25 cellular contexts compared by ENCODE assay signal in the genomic region with DNA sequence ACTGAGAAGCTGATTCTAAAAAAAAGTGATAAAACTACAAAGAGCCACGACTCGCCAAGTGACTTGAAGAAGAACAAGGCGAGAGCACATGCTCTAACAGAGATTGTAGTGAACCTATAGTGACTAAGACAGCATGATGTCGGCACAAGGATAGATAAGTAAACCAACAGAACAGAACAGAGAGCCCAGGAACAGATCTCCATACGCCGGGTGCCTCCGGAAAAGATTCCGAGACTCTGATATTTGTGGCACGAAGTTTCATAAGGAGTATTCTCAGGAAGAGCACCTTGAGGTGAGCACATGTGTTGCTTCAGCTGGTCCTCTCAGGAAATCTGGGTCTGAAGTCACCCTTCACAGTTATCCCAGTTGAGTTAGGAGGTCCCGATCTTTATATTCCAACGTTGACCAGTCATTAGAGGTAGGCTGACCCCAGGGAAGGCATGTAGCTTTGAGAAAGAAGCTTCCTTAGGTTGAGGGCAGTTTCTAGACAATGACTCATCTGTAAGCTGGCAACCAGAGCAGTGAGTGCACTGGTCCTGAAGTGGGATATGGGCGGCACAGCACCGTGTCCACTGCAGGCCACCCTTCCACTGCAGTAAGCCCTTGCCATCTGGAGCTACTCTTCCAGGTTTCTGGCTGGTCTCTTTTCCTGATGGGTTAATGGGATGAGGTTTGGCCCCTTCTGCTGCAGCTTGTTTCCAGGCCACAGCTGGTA. TPM values are rescaled to one million over a fixed set of nuclear protein-coding genes. Genes with fewer than 3 reads are reported as not detected.
DNase-seq lines count a peak whose midpoint lies in the region; ATAC-seq, FAIRE-seq and TF ChIP-seq lines count a peak whose summit lies in the region.
"Had no signal": no experiment of that assay in that cellular context is flagged by ENCODE, and none has a peak within 500 bp of the region (broad histone marks: within the 10 kb centered on the region; RNA-seq: fewer than 3 reads in every experiment).

No MANE protein-coding gene starts in this region.

- H3K9ac ChIP-seq in H1 (replicated peaks in 1 of 4; ENCODE audit: extremely low read depth in 1 of 4, low read depth in 3 of 4, low read length in 3 of 4) (no peak overlapping the region), trophoblast cell (ENCODE audit: low read length) (no peak overlapping the region), neural progenitor cell (no peak overlapping the region)
- H3K9ac ChIP-seq: BLaER1 treated with 17β-estradiol and CSF1 and Interleukin-3, amounts not matched to agents 10 nM and 100 nM had no signal

- no peak for TF ChIP-seq EP300 in H1 (IDR thresholded peaks at IDR 0.05; ENCODE audit: borderline replicate concordance in 1 of 2, low read depth in 2 of 2, low read length in 2 of 2)

- intact Hi-C loops in activated CD4-positive, alpha-beta T cell treated with anti-CD3 and anti-CD28 coated beads for 36 hours (cut with DNase I, micrococcal nuclease): no loop called here

- WGBS in H1 (ENCODE audit: extremely low coverage in 1 of 2, insufficient coverage in 1 of 2, insufficient read length in 1 of 2, insufficient replicate concordance in 2 of 2, low coverage in 1 of 2, low lambda C conversion rate in 2 of 2, missing lambda C conversion rate in 1 of 2), 2 experiments: 87% methylated on average over 13 of the region's 13 CpGs; no CpG with 5 or more reads in 1 of the 2 experiments
- WGBS in trophoblast cell (ENCODE audit: extremely low coverage, insufficient coverage, insufficient read length): no CpG with 5 or more reads among the region's 13 CpGs

- H4K91ac ChIP-seq in H1 (replicated peaks; ENCODE audit: insufficient read length, low read length) (no peak overlapping the region), trophoblast cell (ENCODE audit: low read depth, low read length) (no peak overlapping the region)

- no peak overlapping the region for H2BK120ac ChIP-seq in H1 (replicated peaks; ENCODE audit: low read depth, low read length)
- no peak overlapping the region for H2BK120ac ChIP-seq in trophoblast cell (ENCODE audit: insufficient read depth, low read length, poor library complexity)

- H4K20me1 ChIP-seq in H1 (replicated peaks in 1 of 2; ENCODE audit: control insufficient read depth in 1 of 2, insufficient read depth in 2 of 2, low read length in 2 of 2) (no peaks in the 10 kb centered on the region), neural progenitor cell (ENCODE audit: low read depth) (no peaks in the 10 kb centered on the region)
- H4K20me1 ChIP-seq: BLaER1 treated with 17β-estradiol and CSF1 and Interleukin-3, amounts not matched to agents 10 nM and 100 nM had no signal

- H3K36me3 Mint-ChIP-seq in activated CD4-positive, alpha-beta T cell treated with anti-CD3 and anti-CD28 coated beads for 36 hours (ENCODE audit: low read depth): no peaks in the 10 kb centered on the region
- H3K36me3 Mint-ChIP-seq in WTC11: no peaks in the 10 kb centered on the region
- H3K36me3 Mint-ChIP-seq in neural progenitor cell: no peaks in the 10 kb centered on the region

- H3K4me1 Mint-ChIP-seq in activated CD4-positive, alpha-beta T cell treated with anti-CD3 and anti-CD28 coated beads for 36 hours: peaks cover 3% of the 10 kb centered on the region
- H3K4me1 Mint-ChIP-seq in WTC11 (peaks cover 10% of the 10 kb centered on the region), neural progenitor cell (no peaks in the 10 kb centered on the region)

- H3K23ac ChIP-seq in H1 (ENCODE audit: insufficient read length): no peak overlapping the region
- H3K23ac ChIP-seq in trophoblast cell (ENCODE audit: low read length): no peak overlapping the region

- H3K27me3 Mint-ChIP-seq in activated CD4-positive, alpha-beta T cell treated with anti-CD3 and anti-CD28 coated beads for 36 hours: peaks cover 1% of the 10 kb centered on the region
- H3K27me3 Mint-ChIP-seq in WTC11 (ENCODE audit: low read depth): peaks cover 15% of the 10 kb centered on the region
- peaks cover 3% of the 10 kb centered on the region for H3K27me3 Mint-ChIP-seq in neural progenitor cell (ENCODE audit: insufficient read depth, low read depth)

- no peak overlapping the region for H2BK12ac ChIP-seq in H1 (ENCODE audit: low read depth, low read length)
- no peak overlapping the region for H2BK12ac ChIP-seq in trophoblast cell (ENCODE audit: low read length)

- no peak overlapping the region for H3K4me3 Mint-ChIP-seq in activated CD4-positive, alpha-beta T cell treated with anti-CD3 and anti-CD28 coated beads for 36 hours
- H3K4me3 Mint-ChIP-seq in WTC11: no peak overlapping the region
- H3K4me3 Mint-ChIP-seq in neural progenitor cell: no peak overlapping the region
- H3K4me3 Mint-ChIP-seq: CD4-positive, alpha-beta T cell had no signal

- H3K4me3 ChIP-seq in MG63: no peak overlapping the region
- no peak overlapping the region for H3K4me3 ChIP-seq in H1 (ENCODE audit: extremely low read depth in 1 of 4, insufficient read depth in 2 of 4, low read depth in 3 of 4, low read length in 4 of 4)
- no peak overlapping the region for H3K4me3 ChIP-seq in trophoblast cell (ENCODE audit: low read depth, low read length)
- H3K4me3 ChIP-seq in neural progenitor cell: no peak overlapping the region
- H3K4me3 ChIP-seq: BLaER1 treated with 17β-estradiol and CSF1 and Interleukin-3, amounts not matched to agents 10 nM and 100 nM had no signal

- H3K9me3 ChIP-seq in MG63: peaks cover 12% of the 10 kb centered on the region
- H3K9me3 ChIP-seq in H1 (ENCODE audit: insufficient read depth in 2 of 2, low read depth in 1 of 2, low read length in 1 of 2): 0 out of 4 replicates have a peak, but pooled peaks cover 0 to 2% of the 10 kb centered on the region in 2 experiments
- peaks cover 2% of the 10 kb centered on the region for H3K9me3 ChIP-seq in trophoblast cell (ENCODE audit: insufficient read depth, low read depth, low read length)
- H3K9me3 ChIP-seq in neural progenitor cell (ENCODE audit: low read depth): no peaks in the 10 kb centered on the region

- no peak for TF ChIP-seq RAD21 in H1 (IDR thresholded peaks at IDR 0.05 in 1 of 2, conservative IDR thresholded peaks at IDR 0.05 in 1 of 2; ENCODE audit: low read depth in 2 of 2, low read length in 2 of 2)

- no peak overlapping the region for H3K14ac ChIP-seq in H1 (ENCODE audit: insufficient read length)
- H3K14ac ChIP-seq in trophoblast cell (ENCODE audit: low read length): no peak overlapping the region

- H2BK5ac ChIP-seq in H1 (ENCODE audit: low read depth, low read length): no peak overlapping the region
- no peak overlapping the region for H2BK5ac ChIP-seq in trophoblast cell (ENCODE audit: low read depth, low read length, poor library complexity)

- H3K9me3 Mint-ChIP-seq in activated CD4-positive, alpha-beta T cell treated with anti-CD3 and anti-CD28 coated beads for 36 hours (ENCODE audit: low read depth): peaks cover 2% of the 10 kb centered on the region
- peaks cover 23% of the 10 kb centered on the region for H3K9me3 Mint-ChIP-seq in WTC11
- peaks cover 3% of the 10 kb centered on the region for H3K9me3 Mint-ChIP-seq in neural progenitor cell
- H3K9me3 Mint-ChIP-seq: CD4-positive, alpha-beta T cell had no signal

- no peaks in the 10 kb centered on the region for H3K27me3 ChIP-seq in MG63
- H3K27me3 ChIP-seq in H1 (replicated peaks in 1 of 4; ENCODE audit: control insufficient read depth in 3 of 4, extremely low read depth in 1 of 4, insufficient read depth in 3 of 4, low read length in 3 of 4): no peaks in the 10 kb centered on the region
- H3K27me3 ChIP-seq in trophoblast cell (ENCODE audit: insufficient read depth, low read length): no peaks in the 10 kb centered on the region
- no peaks in the 10 kb centered on the region for H3K27me3 ChIP-seq in neural progenitor cell
- H3K27me3 ChIP-seq: BLaER1 treated with 17β-estradiol and CSF1 and Interleukin-3, amounts not matched to agents 10 nM and 100 nM had no signal

- H3K79me1 ChIP-seq in H1 (ENCODE audit: low read depth, low read length) (no peaks in the 10 kb centered on the region), trophoblast cell (ENCODE audit: low read length) (no peaks in the 10 kb centered on the region)

- H3K36me3 ChIP-seq in MG63 (no peaks in the 10 kb centered on the region), H1 (ENCODE audit: control insufficient read depth in 2 of 4, insufficient read depth in 4 of 4, low read length in 3 of 4) (no peaks in the 10 kb centered on the region), trophoblast cell (ENCODE audit: control insufficient read depth in 1 of 2, insufficient read depth in 2 of 2, low read length in 2 of 2) (no peaks in the 10 kb centered on the region), neural progenitor cell (no peaks in the 10 kb centered on the region)
- H3K36me3 ChIP-seq: BLaER1 treated with 17β-estradiol and CSF1 and Interleukin-3, amounts not matched to agents 10 nM and 100 nM had no signal

- no peak for ATAC-seq in activated CD4-positive, alpha-beta T cell treated with anti-CD3 and anti-CD28 coated beads for 36 hours
- ATAC-seq in WTC11: no peak
- ATAC-seq: HCT116 had no signal

- no peak overlapping the region for H2AFZ ChIP-seq in H1 (ENCODE audit: low read length)
- H2AFZ ChIP-seq in trophoblast cell (ENCODE audit: insufficient read depth, low read length, poor library complexity): no peak overlapping the region
- H2AFZ ChIP-seq in neural progenitor cell (replicated peaks): no peak overlapping the region

- H3K4ac ChIP-seq in H1 (replicated peaks; ENCODE audit: insufficient read length, low read depth, low read length) (no peak overlapping the region), trophoblast cell (ENCODE audit: low read depth, low read length) (no peak overlapping the region)

- H3K4me1 ChIP-seq in H1 (replicated peaks in 1 of 4; ENCODE audit: control insufficient read depth in 3 of 4, insufficient read depth in 4 of 4, low read length in 3 of 4): no peaks in the 10 kb centered on the region
- H3K4me1 ChIP-seq in trophoblast cell (ENCODE audit: control insufficient read depth in 1 of 2, insufficient read depth in 2 of 2, low read length in 2 of 2): peaks cover 0 to 2% of the 10 kb centered on the region in 2 experiments
- no peaks in the 10 kb centered on the region for H3K4me1 ChIP-seq in neural progenitor cell

- no peak overlapping the region for H2BK20ac ChIP-seq in H1 (ENCODE audit: low read length)

- H4K12ac ChIP-seq in trophoblast cell (ENCODE audit: low read depth, low read length): no peak overlapping the region

- POLR2A ChIA-PET in H1 (lab: Charles Lee; ENCODE audit: partially characterized antibody): interaction anchor here (1.2 kb wide), 1 partner anchor 14 kb away, joined by 4 read pairs; no protein-coding TSS in a partner anchor
- POLR2A ChIA-PET in activated CD4-positive, alpha-beta T cell treated with anti-CD3 and anti-CD28 coated beads for 36 hours (lab: Charles Lee): no interaction called here
- POLR2A ChIA-PET in WTC11 (lab: Charles Lee): no interaction called here

- no peak overlapping the region for H4K5ac ChIP-seq in H1 (ENCODE audit: insufficient read length, low read depth, low read length)

- H3K27ac ChIP-seq in H1 (ENCODE audit: low read depth, low read length): no peak overlapping the region
- no peak overlapping the region for H3K27ac ChIP-seq in trophoblast cell (ENCODE audit: low read depth, low read length)
- H3K27ac ChIP-seq in neural progenitor cell: no peak overlapping the region
- H3K27ac ChIP-seq: BLaER1 treated with 17β-estradiol and CSF1 and Interleukin-3, amounts not matched to agents 10 nM and 100 nM had no signal

- no peak overlapping the region for H3K18ac ChIP-seq in H1 (ENCODE audit: extremely low read depth, low read length)
- no peak overlapping the region for H3K18ac ChIP-seq in trophoblast cell (ENCODE audit: low read length)

- H2AK5ac ChIP-seq in H1 (ENCODE audit: low read depth, low read length) (no peak overlapping the region), trophoblast cell (ENCODE audit: low read length) (no peak overlapping the region)

- TF ChIP-seq CTCF in H1 (IDR thresholded peaks at IDR 0.05; ENCODE audit: control extremely low read depth in 1 of 3, insufficient read depth in 1 of 3, low read depth in 1 of 3, low read length in 3 of 3) (no peak), WTC11 (IDR thresholded peaks at IDR 0.05) (no peak), neural progenitor cell (IDR thresholded peaks at IDR 0.05) (no peak)

- no peak for TF ChIP-seq POLR2A in H1 (IDR thresholded peaks at IDR 0.05; ENCODE audit: control extremely low read depth in 1 of 2, low read depth in 2 of 2, low read length in 2 of 2)

- peak; percentile 23 for DNase-seq in EH (ENCODE audit: low read depth)
- peak; percentile 58 for DNase-seq in MG63
- DNase-seq in H1 (ENCODE audit: low read depth in 1 of 2, low spot score in 2 of 2): no peak
- peak; percentile 76 to 82 for DNase-seq in trophoblast cell
- DNase-seq in activated CD4-positive, alpha-beta T cell treated with anti-CD3 and anti-CD28 coated beads for 36 hours: no peak
- no peak for DNase-seq in WTC11 (ENCODE audit: low spot score)
- no peak for DNase-seq in neural progenitor cell (ENCODE audit: low spot score)
- DNase-seq: AML-193; CD4-positive, alpha-beta T cell; COR-L47; DMS53; Karpas-422; MM.1S; NCI-H2029; NCI-H446; NCI-H524 treated with DMSO at 0.1 percent for 48 hours; NCI-H774; RPMI8226; SHP77 had no signal

- H4K8ac ChIP-seq in H1 (ENCODE audit: extremely low read depth, insufficient read depth, low read length) (peak overlapping the region; percentile 14; the same call in 1 of the 2 replicates), trophoblast cell (ENCODE audit: low read depth, low read length) (no peak overlapping the region)

- H3K79me2 ChIP-seq in H1 (ENCODE audit: control insufficient read depth in 1 of 2, insufficient read depth in 2 of 2, low read length in 2 of 2): no peaks in the 10 kb centered on the region
- H3K79me2 ChIP-seq in trophoblast cell (ENCODE audit: control insufficient read depth, insufficient read depth, low read length, poor library complexity): no peaks in the 10 kb centered on the region
- H3K79me2 ChIP-seq in neural progenitor cell (ENCODE audit: low read depth): no peaks in the 10 kb centered on the region

- CTCF ChIA-PET in H1 (lab: Charles Lee; ENCODE audit: partially characterized antibody): interaction anchor here (1.9 kb wide), 1 partner anchor 9 kb away, joined by 4 read pairs; no protein-coding TSS in a partner anchor
- CTCF ChIA-PET in activated CD4-positive, alpha-beta T cell treated with anti-CD3 and anti-CD28 coated beads for 36 hours (lab: Charles Lee): no interaction called here
- CTCF ChIA-PET in WTC11 (lab: Charles Lee): no interaction called here

- H3K4me2 ChIP-seq in H1 (ENCODE audit: insufficient read depth in 1 of 2, low read depth in 2 of 2, low read length in 2 of 2) (no peak overlapping the region), trophoblast cell (ENCODE audit: low read length) (no peak overlapping the region), neural progenitor cell (no peak overlapping the region)
- H3K4me2 ChIP-seq: BLaER1 treated with 17β-estradiol and CSF1 and Interleukin-3, amounts not matched to agents 10 nM and 100 nM had no signal

- H3K27ac Mint-ChIP-seq in activated CD4-positive, alpha-beta T cell treated with anti-CD3 and anti-CD28 coated beads for 36 hours: no peak overlapping the region
- H3K27ac Mint-ChIP-seq in WTC11 (no peak overlapping the region), neural progenitor cell (no peak overlapping the region)
- H3K27ac Mint-ChIP-seq: CD4-positive, alpha-beta T cell had no signal

- H3F3A ChIP-seq in neural progenitor cell (ENCODE audit: low read depth): no peaks in the 10 kb centered on the region

- H3K23me2 ChIP-seq in H1 (ENCODE audit: low read depth, low read length): no peaks in the 10 kb centered on the region; the same call in 1 of the 2 replicates

- FAIRE-seq in H1 (lab: Jason Lieb, UNC): no peak
- FAIRE-seq: A204.1, GM12892 had no signal

- no peak overlapping the region for H2BK15ac ChIP-seq in H1 (ENCODE audit: low read length)

- H3K56ac ChIP-seq in H1 (replicated peaks; ENCODE audit: insufficient read length, low read depth, low read length): no peak overlapping the region

RNA-seq across cellular contexts. Expression of a gene that starts 13.6 kb away (rescaled TPM):
- 10.0 and 34.1 TPM in 2 replicates for total RNA-seq in MG63 (2014; rRNA removed; shearing (Covaris generic); ENCODE audit: low replicate concordance)
- total RNA-seq in H1 (2021; fragmentation: NEBNext Ultra II Directional; extraction: Animal tissue kit (Norgen Biotek cat#: 25700)): 11.0 and 12.6 TPM in 2 replicates
- 4.2 and 8.1 TPM in 2 replicates for polyA plus RNA-seq in H1 (2011; rRNA removed)
- 9.4 TPM for polyA plus RNA-seq in H1 (2011; cell fraction: cytosol; rRNA removed)
- 9.1 TPM for polyA plus RNA-seq in H1 (2011; cell fraction: nucleus; rRNA removed)
- 9.2 to 18.8 TPM (median 11.7 TPM) in 4 replicates for polyA plus RNA-seq in H1 (2012, experiment 1 of 2)
- polyA plus RNA-seq in H1 (2012, experiment 2 of 2): 0.52 TPM
- 10.7 TPM for polyA plus RNA-seq in H1 (2013, experiment 1 of 2)
- 9.1 TPM for polyA plus RNA-seq in H1 (2013, experiment 2 of 2)
- 17.7 and 27.7 TPM in 2 replicates for polyA minus RNA-seq in H1 (2011; rRNA and poly(A)+ RNA removed)
- polyA minus RNA-seq in H1 (2011; cell fraction: cytosol; rRNA and poly(A)+ RNA removed): 6.9 TPM
- polyA minus RNA-seq in H1 (2011; cell fraction: nucleus; rRNA and poly(A)+ RNA removed): 47.4 TPM
- 9.8 and 10.2 TPM in 2 replicates for polyA plus RNA-seq in trophoblast cell (2013)
- 10 to 100 TPM; 21.2 to 22.6 TPM for total RNA-seq in activated CD4-positive, alpha-beta T cell treated with anti-CD3 and anti-CD28 coated beads for 36 hours
- total RNA-seq in WTC11 (2021) (11.1 to 16.0 TPM (median 12.7 TPM) in 3 replicates), neural progenitor cell (ENCODE audit: low replicate concordance) (20.3 and 41.1 TPM in 2 replicates)

RNA-seq across cellular contexts. Expression of a gene that starts 50.3 kb away (rescaled TPM):
- total RNA-seq in MG63 (2014; rRNA removed; shearing (Covaris generic); ENCODE audit: low replicate concordance): 89.5 and 107 TPM in 2 replicates
- 4.7 and 5.9 TPM in 2 replicates for total RNA-seq in H1 (2021; fragmentation: NEBNext Ultra II Directional; extraction: Animal tissue kit (Norgen Biotek cat#: 25700))
- 3.1 and 3.4 TPM in 2 replicates for polyA plus RNA-seq in H1 (2011; rRNA removed)
- polyA plus RNA-seq in H1 (2011; cell fraction: cytosol; rRNA removed): 3.7 TPM
- polyA plus RNA-seq in H1 (2011; cell fraction: nucleus; rRNA removed): 13.1 TPM
- polyA plus RNA-seq in H1 (2012, experiment 1 of 2): 3.3 to 7.6 TPM (median 5.1 TPM) in 4 replicates
- polyA plus RNA-seq in H1 (2012, experiment 2 of 2): 2.5 TPM
- 11.9 TPM for polyA plus RNA-seq in H1 (2013, experiment 1 of 2)
- polyA plus RNA-seq in H1 (2013, experiment 2 of 2): 11.9 TPM
- 0.66 TPM in 2 replicates for polyA minus RNA-seq in H1 (2011; rRNA and poly(A)+ RNA removed)
- polyA minus RNA-seq in H1 (2011; cell fraction: cytosol; rRNA and poly(A)+ RNA removed): 3.5 TPM
- polyA minus RNA-seq in H1 (2011; cell fraction: nucleus; rRNA and poly(A)+ RNA removed): 2.7 TPM
- 0.73 and 1.0 TPM in 2 replicates for polyA plus RNA-seq in trophoblast cell (2013)
- not detected for total RNA-seq in activated CD4-positive, alpha-beta T cell treated with anti-CD3 and anti-CD28 coated beads for 36 hours
- total RNA-seq in WTC11 (2021) (15.0 to 19.8 TPM (median 18.7 TPM) in 3 replicates), neural progenitor cell (ENCODE audit: low replicate concordance) (1.3 TPM in 1 of 2 replicates, not detected in the other)
- total RNA-seq: CD4-positive, alpha-beta T cell; HT-29; SK-MEL-5 had no signal

Comparison
In these comparisons a context has a peak if more than half of its experiments do, and no peak if none do; other contexts are left out.
1. DNase-seq: peak in EH (single experiment), MG63 (single experiment) and trophoblast cell (2 of 2); none in H1 (0 of 2), activated CD4-positive, alpha-beta T cell treated with anti-CD3 and anti-CD28 coated beads for 36 hours (single experiment), WTC11 (single experiment) and neural progenitor cell (single experiment).